Comparison of ENCODE assay signal across 22 cellular contexts in genomic region chr3:51198476-51198875, GRCh38.
"Had no signal": no experiment of that assay in that cellular context is flagged by ENCODE, and none has a peak within 500 bp of the region (broad histone marks: within the 10 kb centered on the region; RNA-seq: fewer than 3 reads in every experiment).

No MANE protein-coding gene starts in this region.

- H3K27ac Mint-ChIP-seq: activated B cell treated with CpG ODN at 0.5 μM for 24 hours; activated CD4-positive, alpha-beta T cell treated with anti-CD3 and anti-CD28 coated beads for 36 hours; activated CD8-positive, alpha-beta memory T cell treated with anti-CD3 and anti-CD28 coated beads, Interleukin-2, amount 10 ng/mL, durations not matched to agents 7 days and 5 days; activated CD8-positive, alpha-beta T cell treated with anti-CD3 and anti-CD28 coated beads, Interleukin-2, amount 10 ng/mL, durations not matched to agents 7 days and 5 days; activated T-cell treated with anti-CD3 and anti-CD28 coated beads, Interleukin-2, amount 50 U/mL, for 72 hours; brain; nephron; stimulated activated naive B cell treated with anti-CD40 and anti-IgM and Interleukin-4, amounts not matched to agents 10 μg/mL and 1 μg/mL and 100 μg/mL, for 72 hours had no signal

- H3K4me1 Mint-ChIP-seq: activated B cell treated with CpG ODN at 0.5 μM for 24 hours; brain; nephron; stimulated activated naive B cell treated with anti-CD40 and anti-IgM and Interleukin-4, amounts not matched to agents 10 μg/mL and 1 μg/mL and 100 μg/mL, for 72 hours had no signal

- H3K9me3 ChIP-seq: gastroesophageal sphincter, pancreas, psoas muscle, sigmoid colon, thyroid gland had no signal

- ATAC-seq: activated CD4-positive, alpha-beta T cell treated with anti-CD3 and anti-CD28 coated beads for 36 hours; activated CD8-positive, alpha-beta memory T cell treated with anti-CD3 and anti-CD28 coated beads, Interleukin-2, amount 10 ng/mL, durations not matched to agents 7 days and 5 days; activated CD8-positive, alpha-beta T cell treated with anti-CD3 and anti-CD28 coated beads, Interleukin-2, amount 10 ng/mL, durations not matched to agents 7 days and 5 days; activated T-cell treated with anti-CD3 and anti-CD28 coated beads, Interleukin-2, amount 50 U/mL, for 72 hours; gastroesophageal sphincter; left cardiac atrium; left ventricle myocardium superior; pancreas; psoas muscle; stimulated activated naive B cell treated with anti-CD40 and anti-IgM and Interleukin-4, amounts not matched to agents 10 μg/mL and 1 μg/mL and 100 μg/mL, for 72 hours had no signal

- DNase-seq: activated B cell treated with CpG ODN at 0.5 μM for 24 hours; activated CD4-positive, alpha-beta T cell treated with anti-CD3 and anti-CD28 coated beads for 36 hours; activated CD8-positive, alpha-beta memory T cell treated with anti-CD3 and anti-CD28 coated beads, Interleukin-2, amount 10 ng/mL, durations not matched to agents 7 days and 5 days; activated CD8-positive, alpha-beta T cell treated with anti-CD3 and anti-CD28 coated beads, Interleukin-2, amount 10 ng/mL, durations not matched to agents 7 days and 5 days; activated naive CD4-positive, alpha-beta T cell; activated T-cell treated with anti-CD3 and anti-CD28 coated beads, Interleukin-2, amount 50 U/mL, for 72 hours; dorsolateral prefrontal cortex; effector memory CD4-positive, alpha-beta T cell; hippocampal formation; left cardiac atrium; left ventricle myocardium superior; pancreas; psoas muscle; sigmoid colon; stimulated activated CD4-positive, alpha-beta T cell treated with anti-CD3 and anti-CD28 coated beads, Interleukin-1b, Interleukin-23, amount 100 ng/mL, for 48 hours; stimulated activated naive B cell treated with anti-CD40 and anti-IgM and Interleukin-4, amounts not matched to agents 10 μg/mL and 1 μg/mL and 100 μg/mL, for 72 hours; stomach; T-helper 2 cell; thyroid gland had no signal

- H3K4me3 Mint-ChIP-seq: activated B cell treated with CpG ODN at 0.5 μM for 24 hours; activated CD4-positive, alpha-beta T cell treated with anti-CD3 and anti-CD28 coated beads for 36 hours; activated CD8-positive, alpha-beta memory T cell treated with anti-CD3 and anti-CD28 coated beads, Interleukin-2, amount 10 ng/mL, durations not matched to agents 7 days and 5 days; activated CD8-positive, alpha-beta T cell treated with anti-CD3 and anti-CD28 coated beads, Interleukin-2, amount 10 ng/mL, durations not matched to agents 7 days and 5 days; activated T-cell treated with anti-CD3 and anti-CD28 coated beads, Interleukin-2, amount 50 U/mL, for 72 hours; brain; nephron; stimulated activated naive B cell treated with anti-CD40 and anti-IgM and Interleukin-4, amounts not matched to agents 10 μg/mL and 1 μg/mL and 100 μg/mL, for 72 hours had no signal

- H3K27me3 Mint-ChIP-seq: activated CD4-positive, alpha-beta T cell treated with anti-CD3 and anti-CD28 coated beads for 36 hours; activated CD8-positive, alpha-beta memory T cell treated with anti-CD3 and anti-CD28 coated beads, Interleukin-2, amount 10 ng/mL, durations not matched to agents 7 days and 5 days had no signal
